In genomic region chr19:6427131-6427530, GRCh38 we compare ENCODE assay signal across 19 cellular contexts. TPM values are rescaled to one million over a fixed set of nuclear protein-coding genes. Genes with fewer than 3 reads are reported as not detected.
DNase-seq lines count a peak whose midpoint lies in the region; ATAC-seq and TF ChIP-seq lines count a peak whose summit lies in the region.
"Had no signal": no experiment of that assay in that cellular context is flagged by ENCODE, and none has a peak within 500 bp of the region (broad histone marks: within the 10 kb centered on the region; RNA-seq: fewer than 3 reads in every experiment).

No MANE protein-coding gene starts in this region.

- H2AK5ac ChIP-seq in neuronal stem cell (ENCODE audit: low read depth, low read length): peak overlapping the region; percentile 75

- no peak overlapping the region for H3K4ac ChIP-seq in neuronal stem cell (ENCODE audit: low read length)

- H3K4me1 Mint-ChIP-seq in activated naive CD4-positive, alpha-beta T cell treated with anti-CD3 and anti-CD28 coated beads, Interleukin-2, amount 10 ng/mL, durations not matched to agents 7 days and 5 days: peaks cover 39% of the 10 kb centered on the region

- H3K4me1 ChIP-seq in neuronal stem cell (ENCODE audit: control insufficient read depth in 2 of 2, insufficient read depth in 1 of 2, low read depth in 1 of 2, low read length in 2 of 2) (peaks cover 9% of the 10 kb centered on the region in 2 donors), spleen (peaks cover 10 to 34% (median 25%) of the 10 kb centered on the region in 6 donors)

- H4K8ac ChIP-seq in neuronal stem cell (ENCODE audit: low read depth, low read length): no peak overlapping the region

- H3K27me3 Mint-ChIP-seq in activated naive CD4-positive, alpha-beta T cell treated with anti-CD3 and anti-CD28 coated beads, Interleukin-2, amount 10 ng/mL, durations not matched to agents 7 days and 5 days: peaks cover 18% of the 10 kb centered on the region

- peak overlapping the region; percentile 19 for H3K27ac Mint-ChIP-seq in activated naive CD4-positive, alpha-beta T cell treated with anti-CD3 and anti-CD28 coated beads, Interleukin-2, amount 10 ng/mL, durations not matched to agents 7 days and 5 days
- no peak overlapping the region for H3K27ac Mint-ChIP-seq in activated naive CD4-positive, alpha-beta T cell treated with anti-CD3 and anti-CD28 coated beads, Interleukin-2, amount 50 U/mL, for 72 hours
- H3K27ac Mint-ChIP-seq: CD8-positive, alpha-beta T cell; GM23338; H9 had no signal

- H3K4me3 ChIP-seq in neuronal stem cell (ENCODE audit: low read length in 2 of 2): no peak overlapping the region
- H3K4me3 ChIP-seq in spleen: no peak overlapping the region
- H3K4me3 ChIP-seq: BLaER1, GM23338 had no signal

- WGBS in neuronal stem cell (ENCODE audit: extremely low coverage in 2 of 2, insufficient read length in 2 of 2, insufficient replicate concordance in 1 of 2), 2 donors: no CpG with 5 or more reads among the region's 18 CpGs
- WGBS in spleen, 5 donors: 92 to 100% (median 96%) methylated on average over 4 to 18 of the region's 18 CpGs

- no peak for DNase-seq in activated naive CD4-positive, alpha-beta T cell treated with anti-CD3 and anti-CD28 coated beads, Interleukin-2, amount 10 ng/mL, durations not matched to agents 7 days and 5 days
- no peak for DNase-seq in activated naive CD4-positive, alpha-beta T cell treated with anti-CD3 and anti-CD28 coated beads, Interleukin-2, amount 50 U/mL, for 72 hours (ENCODE audit: low spot score in 2 of 2)
- DNase-seq in islet precursor cell (peak; percentile 43), neuronal stem cell (ENCODE audit: low spot score) (no peak), spleen (peak; percentile 73), activated T-cell treated with anti-CD3 and anti-CD28 coated beads for 4 hours (no peak)
- DNase-seq: Caco-2; CD4-positive, CD25-positive, alpha-beta regulatory T cell; CD8-positive, alpha-beta T cell; DMS153; DND-41; H9 had no signal

- H2BK120ac ChIP-seq in neuronal stem cell (ENCODE audit: low read depth, low read length): no peak overlapping the region

- peaks cover 2 to 13% of the 10 kb centered on the region in 2 donors for H3K36me3 ChIP-seq in neuronal stem cell (replicated peaks in 1 of 2; ENCODE audit: control insufficient read depth in 2 of 2, insufficient read depth in 2 of 2, low read length in 2 of 2)
- peaks cover 0 to 2% (median 0%) of the 10 kb centered on the region in 6 donors for H3K36me3 ChIP-seq in spleen

- H3K79me1 ChIP-seq in neuronal stem cell (ENCODE audit: low read depth, low read length): peaks cover 4% of the 10 kb centered on the region

- no peak overlapping the region for H2AFZ ChIP-seq in neuronal stem cell (ENCODE audit: low read length)
- H2AFZ ChIP-seq: GM23338 had no signal

- ATAC-seq in activated naive CD4-positive, alpha-beta T cell treated with anti-CD3 and anti-CD28 coated beads, Interleukin-2, amount 50 U/mL, for 72 hours: no peak
- no peak for ATAC-seq in GM18520 (IDR thresholded peaks at IDR 0.05; ENCODE audit: unreplicated experiment)
- ATAC-seq: CD8-positive, alpha-beta T cell; GM23338; HCT116 had no signal

- no peak overlapping the region for H3K23ac ChIP-seq in neuronal stem cell (ENCODE audit: low read depth, low read length, poor library complexity)

- CTCF ChIA-PET in activated naive CD4-positive, alpha-beta T cell treated with anti-CD3 and anti-CD28 coated beads, Interleukin-2, amount 10 ng/mL, durations not matched to agents 7 days and 5 days (lab: Charles Lee): interaction anchor here (1.4 to 1.6 kb wide), 2 partner anchors 34 to 208 kb away, joined by 3 to 4 read pairs; partner anchors contain the start of gene GTF2F1

- H3K36me3 Mint-ChIP-seq in activated naive CD4-positive, alpha-beta T cell treated with anti-CD3 and anti-CD28 coated beads, Interleukin-2, amount 10 ng/mL, durations not matched to agents 7 days and 5 days: peaks cover 8% of the 10 kb centered on the region
- peaks cover 12 to 15% of the 10 kb centered on the region in 2 donors for H3K36me3 Mint-ChIP-seq in activated naive CD4-positive, alpha-beta T cell treated with anti-CD3 and anti-CD28 coated beads, Interleukin-2, amount 50 U/mL, for 72 hours

- no peak for TF ChIP-seq POLR2A in spleen (IDR thresholded peaks at IDR 0.05)

- no peak overlapping the region for H3K4me2 ChIP-seq in neuronal stem cell (ENCODE audit: insufficient read depth, low read length, poor library complexity, severe bottlenecking)
- H3K4me2 ChIP-seq: BLaER1, GM23338 had no signal

- H3K14ac ChIP-seq in neuronal stem cell (ENCODE audit: low read length): peak overlapping the region; percentile 71

- intact Hi-C loops in spleen (cut with DNase I; ENCODE audit: low total_unique reads): no loop called here

- H3K27me3 ChIP-seq in neuronal stem cell (ENCODE audit: control insufficient read depth in 3 of 3, insufficient read depth in 3 of 3, low read depth in 1 of 3, low read length in 3 of 3) (peaks cover 0 to 5% (median 4%) of the 10 kb centered on the region in 3 experiments), spleen (replicated peaks in 1 of 7) (no peaks in the 10 kb centered on the region)
- H3K27me3 ChIP-seq: BLaER1 had no signal

- H3K9me3 Mint-ChIP-seq in activated naive CD4-positive, alpha-beta T cell treated with anti-CD3 and anti-CD28 coated beads, Interleukin-2, amount 10 ng/mL, durations not matched to agents 7 days and 5 days: peaks cover 3% of the 10 kb centered on the region
- H3K9me3 Mint-ChIP-seq in activated naive CD4-positive, alpha-beta T cell treated with anti-CD3 and anti-CD28 coated beads, Interleukin-2, amount 50 U/mL, for 72 hours: no peaks in the 10 kb centered on the region
- H3K9me3 Mint-ChIP-seq: CD4-positive, CD25-positive, alpha-beta regulatory T cell; CD8-positive, alpha-beta T cell had no signal

- H3K9ac ChIP-seq in neuronal stem cell (ENCODE audit: low read depth, low read length, poor library complexity): peak overlapping the region; percentile 70
- H3K9ac ChIP-seq: BLaER1 had no signal

- H4K91ac ChIP-seq in neuronal stem cell (ENCODE audit: low read depth, low read length, poor library complexity): no peak overlapping the region

- H3K27ac ChIP-seq in neuronal stem cell (replicated peaks; ENCODE audit: low read length) (no peak overlapping the region), spleen (no peak overlapping the region)
- H3K27ac ChIP-seq: BLaER1 had no signal

- H2BK15ac ChIP-seq in neuronal stem cell (ENCODE audit: low read length): peak overlapping the region; percentile 33

- H3K18ac ChIP-seq in neuronal stem cell (ENCODE audit: low read length): peak overlapping the region; percentile 38

- H3K4me3 Mint-ChIP-seq in activated naive CD4-positive, alpha-beta T cell treated with anti-CD3 and anti-CD28 coated beads, Interleukin-2, amount 10 ng/mL, durations not matched to agents 7 days and 5 days: no peak overlapping the region
- H3K4me3 Mint-ChIP-seq: CD8-positive, alpha-beta T cell; GM23338; H9 had no signal

- H2BK5ac ChIP-seq in neuronal stem cell (ENCODE audit: low read length): peak overlapping the region; percentile 53

- no peak for TF ChIP-seq CTCF in spleen (IDR thresholded peaks at IDR 0.05 in 8 of 11, conservative IDR thresholded peaks at IDR 0.05 in 3 of 11)

- peaks cover 4 to 5% of the 10 kb centered on the region in 2 donors for H3K9me3 ChIP-seq in neuronal stem cell (replicated peaks in 1 of 2; ENCODE audit: control insufficient read depth in 2 of 2, insufficient read depth in 1 of 2, low read depth in 1 of 2, low read length in 2 of 2)
- H3K9me3 ChIP-seq in spleen: no peaks in the 10 kb centered on the region
- H3K9me3 ChIP-seq: BLaER1, Caco-2 had no signal

- no peak overlapping the region for H2BK12ac ChIP-seq in neuronal stem cell (ENCODE audit: low read length)

RNA-seq across cellular contexts. Expression of gene KHSRP, which starts 2.5 kb away (rescaled TPM):
- total RNA-seq in activated naive CD4-positive, alpha-beta T cell treated with anti-CD3 and anti-CD28 coated beads, Interleukin-2, amount 50 U/mL, for 72 hours: 100 to 1,000 TPM; 240 to 353 TPM
- polyA plus RNA-seq in neuronal stem cell (2013, experiment 1 of 2): 303 TPM
- 310 TPM for polyA plus RNA-seq in neuronal stem cell (2013, experiment 2 of 2)
- 100 to 1,000 TPM in 6 of 7 donors, 10 to 100 TPM in 1; 89.4 to 174 (median 155) TPM for total RNA-seq in spleen
- polyA plus RNA-seq in spleen: 100 to 1,000 TPM in 1 of 3 donors, 10 to 100 TPM in 2; 35.8 to 139 (median 55.3) TPM

RNA-seq across cellular contexts. Expression of gene SLC25A41, which starts 6.4 kb away (rescaled TPM):
- total RNA-seq in activated naive CD4-positive, alpha-beta T cell treated with anti-CD3 and anti-CD28 coated beads, Interleukin-2, amount 50 U/mL, for 72 hours: under 1 TPM in 1 of 2 donors, not detected in 1; 0.14 TPM
- 0.42 TPM for polyA plus RNA-seq in neuronal stem cell (2013, experiment 1 of 2)
- polyA plus RNA-seq in neuronal stem cell (2013, experiment 2 of 2): 0.47 TPM
- under 1 TPM in 1 of 7 donors, not detected in 6; 0.58 TPM for total RNA-seq in spleen
- under 1 TPM; 0.18 to 0.77 (median 0.35) TPM for polyA plus RNA-seq in spleen
- total RNA-seq: Caco-2; CD8-positive, alpha-beta T cell; H4 had no signal

RNA-seq across cellular contexts. Expression of gene SLC25A23, which starts 32.5 kb away (rescaled TPM):
- total RNA-seq in activated naive CD4-positive, alpha-beta T cell treated with anti-CD3 and anti-CD28 coated beads, Interleukin-2, amount 50 U/mL, for 72 hours: 10 to 100 TPM in 1 of 2 donors, under 1 TPM in 1; 0.96 to 36.0 TPM
- polyA plus RNA-seq in neuronal stem cell (2013, experiment 1 of 2): 52.7 TPM
- 51.9 TPM for polyA plus RNA-seq in neuronal stem cell (2013, experiment 2 of 2)
- 10 to 100 TPM; 14.9 to 39.6 (median 19.6) TPM for total RNA-seq in spleen
- polyA plus RNA-seq in spleen: 10 to 100 TPM in 2 of 3 donors, 1 to 10 TPM in 1; 7.5 to 11.4 (median 10.5) TPM

RNA-seq across cellular contexts. Expression of gene GTF2F1, which starts 34.2 kb away (rescaled TPM):
- total RNA-seq in activated naive CD4-positive, alpha-beta T cell treated with anti-CD3 and anti-CD28 coated beads, Interleukin-2, amount 50 U/mL, for 72 hours: 10 to 100 TPM; 44.6 to 78.4 TPM
- polyA plus RNA-seq in neuronal stem cell (2013, experiment 1 of 2): 70.8 TPM
- polyA plus RNA-seq in neuronal stem cell (2013, experiment 2 of 2): 70.1 TPM
- total RNA-seq in spleen: 10 to 100 TPM; 35.1 to 51.4 (median 42.3) TPM
- polyA plus RNA-seq in spleen: 10 to 100 TPM; 28.3 to 43.7 (median 35.2) TPM

RNA-seq across cellular contexts. Expression of gene CRB3, which starts 36.9 kb away (rescaled TPM):
- total RNA-seq in activated naive CD4-positive, alpha-beta T cell treated with anti-CD3 and anti-CD28 coated beads, Interleukin-2, amount 50 U/mL, for 72 hours: 1 to 10 TPM in 1 of 2 donors, under 1 TPM in 1; 0.59 to 2.6 TPM
- 0.04 TPM for polyA plus RNA-seq in neuronal stem cell (2013, experiment 1 of 2)
- polyA plus RNA-seq in neuronal stem cell (2013, experiment 2 of 2): 0.10 TPM
- total RNA-seq in spleen: 1 to 10 TPM in 5 of 7 donors, not detected in 2; 1.1 to 2.0 (median 1.3) TPM
- 1 to 10 TPM; 1.0 to 1.5 (median 1.1) TPM for polyA plus RNA-seq in spleen
- total RNA-seq: A172, A673, H4 had no signal

Comparison
In these comparisons a context has a peak if more than half of its experiments do, and no peak if none do; other contexts are left out.
1. DNase-seq: peak in islet precursor cell (single experiment) and spleen (single experiment); none in activated naive CD4-positive, alpha-beta T cell treated with anti-CD3 and anti-CD28 coated beads, Interleukin-2, amount 10 ng/mL, durations not matched to agents 7 days and 5 days (single experiment), activated naive CD4-positive, alpha-beta T cell treated with anti-CD3 and anti-CD28 coated beads, Interleukin-2, amount 50 U/mL, for 72 hours (0 of 2), neuronal stem cell (single experiment) and activated T-cell treated with anti-CD3 and anti-CD28 coated beads for 4 hours (single experiment).